ENCODE assay signal across 2 cellular contexts in the genomic region with DNA sequence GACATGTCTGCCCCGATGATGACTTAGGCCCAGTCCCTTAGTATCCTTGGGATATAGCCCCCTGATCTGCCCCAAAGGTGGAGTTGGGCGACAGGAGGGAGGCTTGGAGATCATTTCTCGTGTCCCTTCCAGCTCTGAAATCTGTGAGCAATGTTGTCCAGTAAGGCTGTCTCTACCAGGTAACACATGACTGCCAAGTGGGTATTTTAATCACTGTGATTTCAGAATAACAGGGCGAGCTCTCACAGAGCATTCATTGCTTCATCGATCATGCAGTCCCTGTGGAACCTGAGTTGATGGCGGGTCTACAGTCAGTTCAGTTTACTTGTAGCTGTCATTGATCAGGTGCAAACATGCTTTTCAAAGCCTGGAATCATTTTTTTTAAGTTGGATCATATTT.
TF ChIP-seq lines count a peak whose summit lies in the region.

No MANE protein-coding gene starts in this region.

TF ChIP-seq in A549, 52 proteins besides CTCF, POLR2A, EP300 and RAD21:
- TF ChIP-seq EHF (CRISPR knock-in tag; IDR thresholded peaks at IDR 0.05) (no peak), FOXS1 (CRISPR knock-in tag; IDR thresholded peaks at IDR 0.05) (no peak), HES2 (IDR thresholded peaks at IDR 0.05) (no peak), GATA3 (IDR thresholded peaks at IDR 0.05; ENCODE audit: borderline replicate concordance) (no peak), CBX8 (IDR thresholded peaks at IDR 0.05) (no peak), ESRRA (IDR thresholded peaks at IDR 0.05; ENCODE audit: borderline replicate concordance, low read length) (no peak), JUN (IDR thresholded peaks at IDR 0.05) (no peak), MAFK (IDR thresholded peaks at IDR 0.05; ENCODE audit: partially characterized antibody) (no peak), PHF8 (IDR thresholded peaks at IDR 0.05; ENCODE audit: borderline replicate concordance, low read depth) (no peak), KDM1A (IDR thresholded peaks at IDR 0.05; ENCODE audit: low read depth) (no peak), CHD2 (IDR thresholded peaks at IDR 0.05; ENCODE audit: low read length, partially characterized antibody) (no peak), EHMT2 (IDR thresholded peaks at IDR 0.05; ENCODE audit: low read depth) (no peak), ZFP36 (IDR thresholded peaks at IDR 0.05; ENCODE audit: borderline replicate concordance, partially characterized antibody) (no peak), SMC3 (IDR thresholded peaks at IDR 0.05) (no peak)
- TF ChIP-seq, protein P1, sequence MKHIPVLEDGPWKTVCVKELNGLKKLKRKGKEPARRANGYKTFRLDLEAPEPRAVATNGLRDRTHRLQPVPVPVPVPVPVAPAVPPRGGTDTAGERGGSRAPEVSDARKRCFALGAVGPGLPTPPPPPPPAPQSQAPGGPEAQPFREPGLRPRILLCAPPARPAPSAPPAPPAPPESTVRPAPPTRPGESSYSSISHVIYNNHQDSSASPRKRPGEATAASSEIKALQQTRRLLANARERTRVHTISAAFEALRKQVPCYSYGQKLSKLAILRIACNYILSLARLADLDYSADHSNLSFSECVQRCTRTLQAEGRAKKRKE (CRISPR knock-in tag; IDR thresholded peaks at IDR 0.05; ENCODE audit: low read depth), result no peak
- TF ChIP-seq, protein P2, sequence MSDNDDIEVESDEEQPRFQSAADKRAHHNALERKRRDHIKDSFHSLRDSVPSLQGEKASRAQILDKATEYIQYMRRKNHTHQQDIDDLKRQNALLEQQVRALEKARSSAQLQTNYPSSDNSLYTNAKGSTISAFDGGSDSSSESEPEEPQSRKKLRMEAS (IDR thresholded peaks at IDR 0.05), result no peak
- TF ChIP-seq, protein P3, sequence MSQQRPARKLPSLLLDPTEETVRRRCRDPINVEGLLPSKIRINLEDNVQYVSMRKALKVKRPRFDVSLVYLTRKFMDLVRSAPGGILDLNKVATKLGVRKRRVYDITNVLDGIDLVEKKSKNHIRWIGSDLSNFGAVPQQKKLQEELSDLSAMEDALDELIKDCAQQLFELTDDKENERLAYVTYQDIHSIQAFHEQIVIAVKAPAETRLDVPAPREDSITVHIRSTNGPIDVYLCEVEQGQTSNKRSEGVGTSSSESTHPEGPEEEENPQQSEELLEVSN (IDR thresholded peaks at IDR 0.05; ENCODE audit: borderline replicate concordance, low read depth), result no peak

TF ChIP-seq in HEK293T, 16 proteins besides CTCF, POLR2A, EP300 and RAD21:
- no peak for TF ChIP-seq FOXA1 (IDR thresholded peaks at IDR 0.05)
- no peak for TF ChIP-seq BHLHE40 (IDR thresholded peaks at IDR 0.05; ENCODE audit: borderline replicate concordance)
- TF ChIP-seq HDGF (IDR thresholded peaks at IDR 0.05; ENCODE audit: borderline replicate concordance), result no peak
- TF ChIP-seq TARDBP (IDR thresholded peaks at IDR 0.05), result no peak
- no peak for TF ChIP-seq FOXM1 (IDR thresholded peaks at IDR 0.05; ENCODE audit: borderline replicate concordance)
- TF ChIP-seq, protein P4, sequence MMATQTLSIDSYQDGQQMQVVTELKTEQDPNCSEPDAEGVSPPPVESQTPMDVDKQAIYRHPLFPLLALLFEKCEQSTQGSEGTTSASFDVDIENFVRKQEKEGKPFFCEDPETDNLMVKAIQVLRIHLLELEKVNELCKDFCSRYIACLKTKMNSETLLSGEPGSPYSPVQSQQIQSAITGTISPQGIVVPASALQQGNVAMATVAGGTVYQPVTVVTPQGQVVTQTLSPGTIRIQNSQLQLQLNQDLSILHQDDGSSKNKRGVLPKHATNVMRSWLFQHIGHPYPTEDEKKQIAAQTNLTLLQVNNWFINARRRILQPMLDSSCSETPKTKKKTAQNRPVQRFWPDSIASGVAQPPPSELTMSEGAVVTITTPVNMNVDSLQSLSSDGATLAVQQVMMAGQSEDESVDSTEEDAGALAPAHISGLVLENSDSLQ (IDR thresholded peaks at IDR 0.05), result no peak
- no peak for TF ChIP-seq L3MBTL2 (conservative IDR thresholded peaks at IDR 0.05)
- TF ChIP-seq LEF1 (IDR thresholded peaks at IDR 0.05; ENCODE audit: borderline replicate concordance), result no peak
- no peak for TF ChIP-seq CTBP1 (IDR thresholded peaks at IDR 0.05; ENCODE audit: borderline replicate concordance)
- no peak for TF ChIP-seq FOXK2 (IDR thresholded peaks at IDR 0.05)
- TF ChIP-seq ELF4 (IDR thresholded peaks at IDR 0.05), result no peak
- TF ChIP-seq ZNF384 (IDR thresholded peaks at IDR 0.05), result no peak
- TF ChIP-seq NFRKB (IDR thresholded peaks at IDR 0.05), result no peak
- TF ChIP-seq ARNT (IDR thresholded peaks at IDR 0.05), result no peak
- no peak for TF ChIP-seq SUZ12 (IDR thresholded peaks at IDR 0.05)
- TF ChIP-seq SP1 (IDR thresholded peaks at IDR 0.05), result no peak
